Comparison of ENCODE assay signal across 9 cellular contexts in genomic region chr2:235668782-235669181, GRCh38.
A peak's percentile ranks its signal among the peaks of the same experiment; 100 is the strongest.
DNase-seq lines count a peak whose midpoint lies in the region; ATAC-seq, FAIRE-seq and TF ChIP-seq lines count a peak whose summit lies in the region.
"Had no signal": no experiment of that assay in that cellular context is flagged by ENCODE, and none has a peak within 500 bp of the region (broad histone marks: within the 10 kb centered on the region; RNA-seq: fewer than 3 reads in every experiment).

No MANE protein-coding gene starts in this region.

- no peaks in the 10 kb centered on the region for H3K9me2 ChIP-seq in Loucy (replicated peaks; ENCODE audit: low read depth, low read length)

- 57% methylated on average over 4 of the region's 4 CpGs; no CpG with 5 or more reads in 1 of the 2 experiments for WGBS in H1 (ENCODE audit: extremely low coverage in 1 of 2, insufficient coverage in 1 of 2, insufficient read length in 1 of 2, insufficient replicate concordance in 2 of 2, low coverage in 1 of 2, low lambda C conversion rate in 2 of 2, missing lambda C conversion rate in 1 of 2), 2 experiments

- H3K4me2 ChIP-seq in Loucy (ENCODE audit: low read depth, low read length, poor library complexity, severe bottlenecking): peak overlapping the region; percentile 14
- peak overlapping the region; percentile 54 to 89 for H3K4me2 ChIP-seq in H1 (ENCODE audit: insufficient read depth in 1 of 2, low read depth in 2 of 2, low read length in 2 of 2)

- H2AFZ ChIP-seq in Loucy (ENCODE audit: low read length) (peak overlapping the region; percentile 68), H1 (ENCODE audit: low read length) (no peak overlapping the region), neuron (ENCODE audit: low read depth, low read length) (no peak overlapping the region)

- no peak overlapping the region for H4K5ac ChIP-seq in H1 (ENCODE audit: insufficient read length, low read depth, low read length)

- TF ChIP-seq EP300 in H1 (IDR thresholded peaks at IDR 0.05; ENCODE audit: borderline replicate concordance in 1 of 2, low read depth in 2 of 2, low read length in 2 of 2): no peak

- H3K14ac ChIP-seq in H1 (ENCODE audit: insufficient read length): no peak overlapping the region

- H3K4me3 ChIP-seq in Loucy (ENCODE audit: low read length, poor library complexity, severe bottlenecking): peak overlapping the region; percentile 51
- peak overlapping the region in 2 of 4 experiments; percentile 41 to 44; a peak in 2 of 8 replicates for H3K4me3 ChIP-seq in H1 (ENCODE audit: extremely low read depth in 1 of 4, insufficient read depth in 2 of 4, low read depth in 3 of 4, low read length in 4 of 4)
- H3K4me3 ChIP-seq in neuron (ENCODE audit: low read length): peak overlapping the region; percentile 23
- no peak overlapping the region for H3K4me3 ChIP-seq in colonic mucosa

- no peaks in the 10 kb centered on the region for H3F3A ChIP-seq in Loucy (ENCODE audit: low read depth)

- H4K8ac ChIP-seq in H1 (ENCODE audit: extremely low read depth, insufficient read depth, low read length): no peak overlapping the region

- POLR2A ChIA-PET in H1 (lab: Charles Lee; ENCODE audit: partially characterized antibody): no interaction called here

- H2BK15ac ChIP-seq in H1 (ENCODE audit: low read length): no peak overlapping the region

- CTCF ChIA-PET in H1 (lab: Charles Lee; ENCODE audit: partially characterized antibody): interaction anchor here (1.7 kb wide), 1 partner anchor 73 kb away, joined by 8 read pairs; no protein-coding TSS in a partner anchor

- H2BK120ac ChIP-seq in H1 (replicated peaks; ENCODE audit: low read depth, low read length): no peak overlapping the region

- H3K27me3 ChIP-seq in Loucy (ENCODE audit: insufficient read depth, low read length, poor library complexity, severe bottlenecking) (no peaks in the 10 kb centered on the region), H1 (replicated peaks in 1 of 4; ENCODE audit: control insufficient read depth in 3 of 4, extremely low read depth in 1 of 4, insufficient read depth in 3 of 4, low read length in 3 of 4) (peaks cover 0 to 7% (median 3%) of the 10 kb centered on the region in 4 experiments; a peak in 4 of 7 replicates), neuron (ENCODE audit: insufficient read depth, low read length) (no peaks in the 10 kb centered on the region), colonic mucosa (no peaks in the 10 kb centered on the region)

- H3K27ac ChIP-seq in H1 (ENCODE audit: low read depth, low read length): no peak overlapping the region
- H3K27ac ChIP-seq in colonic mucosa: no peak overlapping the region
- H3K27ac ChIP-seq: 22Rv1 had no signal

- FAIRE-seq in H1 (lab: Jason Lieb, UNC): no peak

- peaks cover 10% of the 10 kb centered on the region for H3K23me2 ChIP-seq in H1 (ENCODE audit: low read depth, low read length)

- H3K9me3 ChIP-seq in Loucy (ENCODE audit: insufficient read depth, low read depth, low read length): no peaks in the 10 kb centered on the region
- H3K9me3 ChIP-seq in H1 (ENCODE audit: insufficient read depth in 2 of 2, low read depth in 1 of 2, low read length in 1 of 2): no peaks in the 10 kb centered on the region
- no peaks in the 10 kb centered on the region for H3K9me3 ChIP-seq in neuron (ENCODE audit: low read length)
- H3K9me3 ChIP-seq in colonic mucosa: no peaks in the 10 kb centered on the region

- H3K9ac ChIP-seq in Loucy (ENCODE audit: low read depth, low read length, poor library complexity, severe bottlenecking) (no peak overlapping the region), H1 (replicated peaks in 1 of 4; ENCODE audit: extremely low read depth in 1 of 4, low read depth in 3 of 4, low read length in 3 of 4) (no peak overlapping the region; a peak in 1 of 7 replicates), colonic mucosa (ENCODE audit: low read depth in 2 of 2, low read length in 2 of 2) (no peak overlapping the region)

- peak overlapping the region; percentile 6 for H3K4ac ChIP-seq in H1 (replicated peaks; ENCODE audit: insufficient read length, low read depth, low read length)

- no peak overlapping the region for H3K23ac ChIP-seq in H1 (ENCODE audit: insufficient read length)

- 0 out of 2 replicates have a peak overlapping the region, but pooled peaks have one; percentile 0 for H2BK12ac ChIP-seq in H1 (ENCODE audit: low read depth, low read length)

- H3K79me2 ChIP-seq in Loucy (ENCODE audit: insufficient read depth, low read length) (peaks cover 26% of the 10 kb centered on the region), H1 (ENCODE audit: control insufficient read depth in 1 of 2, insufficient read depth in 2 of 2, low read length in 2 of 2) (peaks cover 0 to 47% of the 10 kb centered on the region in 2 experiments; a peak in 3 of 4 replicates)

- H3K36me3 ChIP-seq in Loucy (ENCODE audit: insufficient read depth, low read length): no peaks in the 10 kb centered on the region
- H3K36me3 ChIP-seq in H1 (ENCODE audit: control insufficient read depth in 2 of 4, insufficient read depth in 4 of 4, low read length in 3 of 4): no peaks in the 10 kb centered on the region
- H3K36me3 ChIP-seq in neuron (ENCODE audit: insufficient read depth, low read length): no peaks in the 10 kb centered on the region
- H3K36me3 ChIP-seq in colonic mucosa: no peaks in the 10 kb centered on the region

- no peak for TF ChIP-seq RAD21 in H1 (IDR thresholded peaks at IDR 0.05 in 1 of 2, conservative IDR thresholded peaks at IDR 0.05 in 1 of 2; ENCODE audit: low read depth in 2 of 2, low read length in 2 of 2)

- H2BK20ac ChIP-seq in H1 (ENCODE audit: low read length): no peak overlapping the region

- peak overlapping the region; percentile 56; the same call in 1 of the 2 replicates for H2AK5ac ChIP-seq in H1 (ENCODE audit: low read depth, low read length)

- no peak overlapping the region for H3K56ac ChIP-seq in H1 (replicated peaks; ENCODE audit: insufficient read length, low read depth, low read length)

- H2BK5ac ChIP-seq in H1 (ENCODE audit: low read depth, low read length): no peak overlapping the region

- DNase-seq in DMS53 (lab: John Stamatoyannopoulos, UW) (peak; percentile 40), DMS53 treated with DMSO at 0.1 percent for 48 hours (lab: John Stamatoyannopoulos, UW; ENCODE audit: unreplicated experiment) (no peak), H1 (ENCODE audit: low read depth in 1 of 2, low spot score in 2 of 2) (no peak), colonic mucosa (no peak), medulla oblongata (ENCODE audit: extremely low spot score) (no peak)

- intact Hi-C loops in colonic mucosa (cut with DNase I): no loop called here

- H3K79me1 ChIP-seq in H1 (ENCODE audit: low read depth, low read length): peaks cover 9% of the 10 kb centered on the region

- H3K18ac ChIP-seq in H1 (ENCODE audit: extremely low read depth, low read length): no peak overlapping the region

- no peak for ATAC-seq in GM21447 (IDR thresholded peaks at IDR 0.05; ENCODE audit: unreplicated experiment)

- no peaks in the 10 kb centered on the region for H4K20me1 ChIP-seq in Loucy (ENCODE audit: insufficient read depth, low read length, poor library complexity, severe bottlenecking)
- peaks cover 15 to 24% of the 10 kb centered on the region in 2 experiments for H4K20me1 ChIP-seq in H1 (replicated peaks in 1 of 2; ENCODE audit: control insufficient read depth in 1 of 2, insufficient read depth in 2 of 2, low read length in 2 of 2)

- H4K91ac ChIP-seq in H1 (replicated peaks; ENCODE audit: insufficient read length, low read length): no peak overlapping the region

- no peak for TF ChIP-seq CTCF in Loucy (conservative IDR thresholded peaks at IDR 0.05; ENCODE audit: low read length)
- no peak for TF ChIP-seq CTCF in H1 (IDR thresholded peaks at IDR 0.05; ENCODE audit: control extremely low read depth in 1 of 3, insufficient read depth in 1 of 3, low read depth in 1 of 3, low read length in 3 of 3)
- TF ChIP-seq CTCF in colonic mucosa (IDR thresholded peaks at IDR 0.05): no peak

- no peak for TF ChIP-seq POLR2A in H1 (IDR thresholded peaks at IDR 0.05; ENCODE audit: control extremely low read depth in 1 of 2, low read depth in 2 of 2, low read length in 2 of 2)

- H3K4me1 ChIP-seq in Loucy (ENCODE audit: insufficient read depth, low read length, poor library complexity, severe bottlenecking) (peaks cover 25% of the 10 kb centered on the region), H1 (replicated peaks in 1 of 4; ENCODE audit: control insufficient read depth in 3 of 4, insufficient read depth in 4 of 4, low read length in 3 of 4) (peaks cover 7 to 39% (median 31%) of the 10 kb centered on the region in 4 experiments), neuron (ENCODE audit: insufficient read depth, low read length) (peaks cover 51% of the 10 kb centered on the region), colonic mucosa (no peaks in the 10 kb centered on the region)

TF ChIP-seq in H1, 55 proteins besides CTCF, POLR2A, EP300 and RAD21:
- TF ChIP-seq RBBP5 (IDR thresholded peaks at IDR 0.05; ENCODE audit: borderline replicate concordance, low read depth, low read length): no peak
- TF ChIP-seq POU5F1 (IDR thresholded peaks at IDR 0.05; ENCODE audit: low read depth, low read length): no peak
- no peak for TF ChIP-seq CTBP2 (IDR thresholded peaks at IDR 0.05; ENCODE audit: borderline replicate concordance, insufficient read depth, insufficient read length, low read length)
- no peak for TF ChIP-seq TAF7 (optimal IDR thresholded peaks at IDR 0.05; ENCODE audit: borderline replicate concordance, low read depth, low read length)
- no peak for TF ChIP-seq CBX5 (IDR thresholded peaks at IDR 0.05; ENCODE audit: low read depth, low read length)
- no peak for TF ChIP-seq SAP30 (IDR thresholded peaks at IDR 0.05; ENCODE audit: insufficient read depth, insufficient replicate concordance, low read length)
- TF ChIP-seq EZH2 (IDR thresholded peaks at IDR 0.05; ENCODE audit: low read depth, low read length, severe bottlenecking): no peak
- TF ChIP-seq SP1 (IDR thresholded peaks at IDR 0.05; ENCODE audit: low read depth, low read length): no peak
- TF ChIP-seq BRCA1 (IDR thresholded peaks at IDR 0.05; ENCODE audit: low read depth, low read length): no peak
- no peak for TF ChIP-seq TAF1 (IDR thresholded peaks at IDR 0.05; ENCODE audit: low read depth, low read length)
- TF ChIP-seq POLR2AphosphoS5 (IDR thresholded peaks at IDR 0.05; ENCODE audit: low read depth, low read length): no peak
- TF ChIP-seq E2F6 (IDR thresholded peaks at IDR 0.05): no peak
- no peak for TF ChIP-seq CREB1 (IDR thresholded peaks at IDR 0.05)
- TF ChIP-seq ZNF274 (IDR thresholded peaks at IDR 0.05; ENCODE audit: borderline replicate concordance, extremely low read depth, low read length): no peak
